ENCODE assay signal across 10 cellular contexts in the genomic region with DNA sequence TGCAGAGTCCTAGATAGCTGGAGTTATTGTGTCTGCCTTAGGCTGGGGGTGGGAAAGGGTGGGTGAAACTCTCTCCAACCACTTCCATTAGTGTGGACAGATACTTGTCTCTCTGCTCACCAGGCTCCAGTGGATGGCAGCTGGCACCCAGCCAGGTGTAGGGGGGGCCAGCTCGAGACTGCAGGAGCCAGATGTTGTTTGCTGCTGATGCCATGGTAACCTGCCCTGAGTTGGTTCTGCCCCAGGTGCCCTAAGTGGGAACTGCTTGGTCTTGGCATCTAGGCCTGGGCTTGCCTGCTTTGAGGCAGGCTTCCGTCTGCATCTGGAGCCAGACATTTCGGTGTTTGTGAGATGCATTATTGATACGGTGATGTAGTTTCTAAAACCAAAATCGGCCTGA.
DNase-seq lines count a peak whose midpoint lies in the region; ATAC-seq and TF ChIP-seq lines count a peak whose summit lies in the region.
"Had no signal": no experiment of that assay in that cellular context is flagged by ENCODE, and none has a peak within 500 bp of the region (broad histone marks: within the 10 kb centered on the region; RNA-seq: fewer than 3 reads in every experiment).

No MANE protein-coding gene starts in this region.

- TF ChIP-seq CTCF in HFFc6 (IDR thresholded peaks at IDR 0.05) (no peak), fibroblast of pulmonary artery (IDR thresholded peaks at IDR 0.05; ENCODE audit: low read length, missing control alignments) (no peak)

- H3K9me3 Mint-ChIP-seq in HFFc6: no peaks in the 10 kb centered on the region
- H3K9me3 Mint-ChIP-seq: GM23338 had no signal

- H3K4me3 Mint-ChIP-seq in HFFc6: no peak overlapping the region
- H3K4me3 Mint-ChIP-seq: GM23338 had no signal

- ATAC-seq in sciatic nerve (peak; percentile 19), GM19035 (IDR thresholded peaks at IDR 0.05; ENCODE audit: unreplicated experiment) (no peak)
- ATAC-seq: GM23338 had no signal

- peak overlapping the region; percentile 63; the same call in 1 of the 2 replicates for H3K27ac Mint-ChIP-seq in HFFc6
- H3K27ac Mint-ChIP-seq: GM23338 had no signal

- H3K36me3 Mint-ChIP-seq in HFFc6 (ENCODE audit: low read depth): no peaks in the 10 kb centered on the region

- H3K4me3 ChIP-seq in fibroblast of pulmonary artery (replicated peaks; ENCODE audit: low read depth, low read length): no peak overlapping the region
- H3K4me3 ChIP-seq: GM23338, skin epidermis had no signal

- DNase-seq in HFFc6: no peak
- peak; percentile 95 for DNase-seq in NCI-H345 (lab: John Stamatoyannopoulos, UW)
- peak; percentile 5 for DNase-seq in fibroblast of pulmonary artery (ENCODE audit: low read depth)
- no peak for DNase-seq in sciatic nerve (ENCODE audit: low spot score)
- no peak for DNase-seq in iPS-NIHi7 (ENCODE audit: extremely low spot score)
- DNase-seq in kidney glomerular epithelial cell (lab: John Stamatoyannopoulos, UW): no peak
- no peak for DNase-seq in dedifferentiated amniotic fluid mesenchymal stem cell (ENCODE audit: extremely low spot score)

- peaks cover 11% of the 10 kb centered on the region for H3K4me1 Mint-ChIP-seq in HFFc6 (ENCODE audit: low read depth)

- H3K27me3 Mint-ChIP-seq in HFFc6 (ENCODE audit: insufficient read depth): peaks cover 3% of the 10 kb centered on the region

- intact Hi-C loops in sciatic nerve (cut with DNase I): no loop called here

Comparison
In these comparisons a context has a peak if more than half of its experiments do, and no peak if none do; other contexts are left out.
1. DNase-seq: peak in NCI-H345 (single experiment) and fibroblast of pulmonary artery (single experiment); none in HFFc6 (single experiment), sciatic nerve (single experiment), iPS-NIHi7 (single experiment), kidney glomerular epithelial cell (single experiment) and dedifferentiated amniotic fluid mesenchymal stem cell (single experiment).